Comparison of ENCODE assay signal across 20 cellular contexts in the genomic region with DNA sequence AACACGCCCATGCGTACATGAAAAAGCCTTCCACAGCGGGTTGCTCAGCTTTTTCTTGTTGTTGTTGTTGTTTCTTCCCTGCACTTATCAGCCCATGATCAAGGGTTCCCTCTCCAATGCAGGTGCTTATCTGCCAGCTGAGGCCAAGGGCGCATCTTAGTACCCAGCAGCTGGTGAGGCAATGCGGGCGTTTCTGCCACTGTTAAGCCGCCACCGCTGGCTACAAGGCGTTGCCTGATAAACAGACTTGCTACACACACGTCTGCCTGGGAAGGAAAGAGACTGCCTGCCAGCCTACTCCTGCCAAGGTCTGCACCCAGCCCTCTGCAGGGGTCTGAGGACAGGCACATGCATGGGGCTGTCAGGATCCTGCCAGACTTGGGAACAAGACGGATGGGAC.
DNase-seq lines count a peak whose midpoint lies in the region; ATAC-seq and TF ChIP-seq lines count a peak whose summit lies in the region.
"Had no signal": no experiment of that assay in that cellular context is flagged by ENCODE, and none has a peak within 500 bp of the region (broad histone marks: within the 10 kb centered on the region; RNA-seq: fewer than 3 reads in every experiment).

No MANE protein-coding gene starts in this region.

- no peak overlapping the region for H3K27ac ChIP-seq in DND-41 (ENCODE audit: low read length)
- H3K27ac ChIP-seq in sigmoid colon: no peak overlapping the region
- H3K27ac ChIP-seq: body of pancreas, gastroesophageal sphincter, pancreas, upper lobe of left lung had no signal

- no peaks in the 10 kb centered on the region for H3K36me3 Mint-ChIP-seq in activated CD4-positive, alpha-beta T cell treated with anti-CD3 and anti-CD28 coated beads, Interleukin-2, amount 10 ng/mL, durations not matched to agents 24 days and 14 days (ENCODE audit: low read depth)
- peaks cover 11% of the 10 kb centered on the region for H3K36me3 Mint-ChIP-seq in activated naive CD8-positive, alpha-beta T cell treated with anti-CD3 and anti-CD28 coated beads for 36 hours

- no peaks in the 10 kb centered on the region for H3K27me3 ChIP-seq in DND-41 (ENCODE audit: insufficient read depth, low read length, poor library complexity)
- H3K27me3 ChIP-seq in sigmoid colon: no peaks in the 10 kb centered on the region
- H3K27me3 ChIP-seq: body of pancreas, gastroesophageal sphincter, pancreas, upper lobe of left lung had no signal

- no peak for TF ChIP-seq EP300 in sigmoid colon (IDR thresholded peaks at IDR 0.05)

- intact Hi-C loops in activated CD4-positive, alpha-beta T cell treated with anti-CD3 and anti-CD28 coated beads, Interleukin-2, amount 10 ng/mL, durations not matched to agents 24 days and 14 days (cut with micrococcal nuclease): no loop called here
- intact Hi-C loops in sigmoid colon (cut with DNase I): no loop called here

- H3K9ac ChIP-seq in DND-41 (ENCODE audit: low read depth, low read length): no peak overlapping the region

- H3K4me3 Mint-ChIP-seq in activated CD4-positive, alpha-beta T cell treated with anti-CD3 and anti-CD28 coated beads, Interleukin-2, amount 10 ng/mL, durations not matched to agents 24 days and 14 days: no peak overlapping the region
- H3K4me3 Mint-ChIP-seq in activated naive CD8-positive, alpha-beta T cell treated with anti-CD3 and anti-CD28 coated beads for 36 hours: peak overlapping the region; percentile 15
- H3K4me3 Mint-ChIP-seq: B cell had no signal

- H3K9me3 ChIP-seq in DND-41 (ENCODE audit: insufficient read depth, low read length, severe bottlenecking) (no peaks in the 10 kb centered on the region), sigmoid colon (no peaks in the 10 kb centered on the region)
- H3K9me3 ChIP-seq: body of pancreas, pancreas, upper lobe of left lung had no signal

- H2AFZ ChIP-seq in DND-41 (ENCODE audit: low read depth, low read length): no peak overlapping the region

- no peaks in the 10 kb centered on the region for H3K79me2 ChIP-seq in DND-41 (ENCODE audit: insufficient read depth, low read length)

- peaks cover 1% of the 10 kb centered on the region for H3K27me3 Mint-ChIP-seq in activated CD4-positive, alpha-beta T cell treated with anti-CD3 and anti-CD28 coated beads, Interleukin-2, amount 10 ng/mL, durations not matched to agents 24 days and 14 days
- no peaks in the 10 kb centered on the region for H3K27me3 Mint-ChIP-seq in activated naive CD8-positive, alpha-beta T cell treated with anti-CD3 and anti-CD28 coated beads for 36 hours
- H3K27me3 Mint-ChIP-seq: B cell had no signal

- H3K36me3 ChIP-seq in DND-41 (ENCODE audit: insufficient read depth, low read length): no peaks in the 10 kb centered on the region
- H3K36me3 ChIP-seq in sigmoid colon: no peaks in the 10 kb centered on the region
- H3K36me3 ChIP-seq: gastroesophageal sphincter, pancreas, upper lobe of left lung had no signal

- peaks cover 6% of the 10 kb centered on the region for H3K4me1 ChIP-seq in DND-41 (ENCODE audit: insufficient read depth, low read length)
- H3K4me1 ChIP-seq in sigmoid colon: no peaks in the 10 kb centered on the region
- H3K4me1 ChIP-seq: body of pancreas, gastroesophageal sphincter, pancreas, upper lobe of left lung had no signal

- H3K27ac Mint-ChIP-seq in activated CD4-positive, alpha-beta T cell treated with anti-CD3 and anti-CD28 coated beads, Interleukin-2, amount 10 ng/mL, durations not matched to agents 24 days and 14 days: no peak overlapping the region
- H3K27ac Mint-ChIP-seq in activated naive CD8-positive, alpha-beta T cell treated with anti-CD3 and anti-CD28 coated beads for 36 hours: peak overlapping the region; percentile 28
- H3K27ac Mint-ChIP-seq: B cell had no signal

- H3K4me1 Mint-ChIP-seq in activated CD4-positive, alpha-beta T cell treated with anti-CD3 and anti-CD28 coated beads, Interleukin-2, amount 10 ng/mL, durations not matched to agents 24 days and 14 days: peaks cover 20% of the 10 kb centered on the region
- H3K4me1 Mint-ChIP-seq in activated naive CD8-positive, alpha-beta T cell treated with anti-CD3 and anti-CD28 coated beads for 36 hours: peaks cover 47% of the 10 kb centered on the region
- H3K4me1 Mint-ChIP-seq: B cell had no signal

- peaks cover 9% of the 10 kb centered on the region for H3K9me3 Mint-ChIP-seq in activated CD4-positive, alpha-beta T cell treated with anti-CD3 and anti-CD28 coated beads, Interleukin-2, amount 10 ng/mL, durations not matched to agents 24 days and 14 days
- peaks cover 12% of the 10 kb centered on the region for H3K9me3 Mint-ChIP-seq in activated naive CD8-positive, alpha-beta T cell treated with anti-CD3 and anti-CD28 coated beads for 36 hours

- TF ChIP-seq POLR2A in sigmoid colon (IDR thresholded peaks at IDR 0.05): no peak

- ATAC-seq in DND-41 (ENCODE audit: insufficient read depth, low read depth) (0 out of 3 replicates have a peak, but pooled peaks have one; percentile 47), HG03432 (IDR thresholded peaks at IDR 0.05; ENCODE audit: unreplicated experiment) (no peak), GM18909 (IDR thresholded peaks at IDR 0.05; ENCODE audit: poor library complexity, unreplicated experiment) (no peak)
- ATAC-seq: body of pancreas, HCT116, pancreas had no signal

- TF ChIP-seq CTCF in DND-41 (IDR thresholded peaks at IDR 0.05; ENCODE audit: borderline replicate concordance, extremely low read depth, low read length, poor library complexity, severe bottlenecking) (no peak), sigmoid colon (IDR thresholded peaks at IDR 0.05) (no peak)

- WGBS in sigmoid colon, 2 donors: 36 to 71% methylated on average over 11 of the region's 11 CpGs

- no peak overlapping the region for H3K4me3 ChIP-seq in DND-41 (ENCODE audit: low read depth in 1 of 2, low read length in 2 of 2)
- H3K4me3 ChIP-seq in sigmoid colon: no peak overlapping the region
- H3K4me3 ChIP-seq: body of pancreas, gastroesophageal sphincter, pancreas, upper lobe of left lung had no signal

- DNase-seq in DND-41 (peak; percentile 26), sigmoid colon (peak; percentile 13), NCI-H1092 treated with DMSO at 0.1 percent for 48 hours (lab: John Stamatoyannopoulos, UW) (no peak), NCI-H510A (lab: John Stamatoyannopoulos, UW) (no peak)
- DNase-seq in activated CD4-positive, alpha-beta T cell treated with anti-CD3 and anti-CD28 coated beads, Interleukin-2, amount 10 ng/mL, durations not matched to agents 24 days and 14 days: peak; percentile 67
- peak; percentile 19 for DNase-seq in activated naive CD8-positive, alpha-beta T cell treated with anti-CD3 and anti-CD28 coated beads for 36 hours
- DNase-seq: activated CD8-positive, alpha-beta memory T cell treated with anti-CD3 and anti-CD28 coated beads, Interleukin-2, amount 50 U/mL, for 4 hours; DMS79; effector CD4-positive, alpha-beta T cell; NCI-H187; NCI-H524 treated with DMSO at 0.1 percent for 48 hours; pancreas; Right ventricle myocardium superior; upper lobe of left lung had no signal

- no peak overlapping the region for H3K4me2 ChIP-seq in DND-41 (ENCODE audit: insufficient read depth, low read length)

- H4K20me1 ChIP-seq in DND-41 (ENCODE audit: insufficient read depth, low read length): no peaks in the 10 kb centered on the region

Comparison
In these comparisons a context has a peak if more than half of its experiments do, and no peak if none do; other contexts are left out.
1. DNase-seq: peak in DND-41 (single experiment), activated CD4-positive, alpha-beta T cell treated with anti-CD3 and anti-CD28 coated beads, Interleukin-2, amount 10 ng/mL, durations not matched to agents 24 days and 14 days (single experiment), activated naive CD8-positive, alpha-beta T cell treated with anti-CD3 and anti-CD28 coated beads for 36 hours (single experiment) and sigmoid colon (single experiment); none in NCI-H1092 treated with DMSO at 0.1 percent for 48 hours (single experiment) and NCI-H510A (single experiment).